Comparison of ENCODE assay signal across 20 cellular contexts in the genomic region with DNA sequence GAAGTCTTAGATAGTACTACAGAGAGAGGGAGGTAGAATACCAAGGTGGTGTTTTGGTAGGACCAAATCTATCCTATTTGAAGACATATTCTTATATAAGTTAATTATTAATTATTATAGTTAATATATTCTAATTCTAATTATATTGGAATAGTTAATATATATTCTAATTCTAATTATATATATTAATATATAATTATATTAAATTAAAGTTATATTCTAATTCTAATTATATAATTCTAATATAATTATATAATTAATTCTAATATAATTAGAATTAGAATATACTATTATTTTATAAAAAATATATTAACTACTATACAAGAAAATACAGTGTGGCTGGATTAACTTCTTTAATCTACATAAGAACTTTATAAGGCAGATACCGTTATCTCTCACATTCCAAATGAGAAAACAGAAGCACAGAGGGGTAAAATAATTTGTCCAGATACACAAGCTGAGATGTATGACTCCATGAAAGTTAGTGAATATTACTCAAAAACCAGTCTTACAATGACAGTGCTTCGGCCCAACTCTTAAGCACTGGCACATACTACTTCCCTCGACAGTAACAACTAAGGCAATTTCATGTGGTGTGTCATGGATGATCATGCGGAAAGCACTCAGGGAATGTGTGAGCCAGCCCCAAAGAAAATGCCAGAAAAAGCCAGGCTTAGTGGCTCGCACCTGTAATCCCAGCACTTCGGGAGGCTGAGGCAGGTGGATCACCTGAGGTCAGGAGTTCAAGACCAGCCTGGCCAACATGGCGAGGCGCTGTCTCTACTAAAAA. TPM values are rescaled to one million over a fixed set of nuclear protein-coding genes. Genes with fewer than 3 reads are reported as not detected.
DNase-seq lines count a peak whose midpoint lies in the region; ATAC-seq and TF ChIP-seq lines count a peak whose summit lies in the region.
"Had no signal": no experiment of that assay in that cellular context is flagged by ENCODE, and none has a peak within 500 bp of the region (broad histone marks: within the 10 kb centered on the region; RNA-seq: fewer than 3 reads in every experiment).

No MANE protein-coding gene starts in this region.

- DNase-seq in ACHN (peak; percentile 80), HK-2 (ENCODE audit: unreplicated experiment) (peak; percentile 35), choroid plexus epithelial cell (ENCODE audit: low read depth) (peak; percentile 8), kidney epithelial cell (ENCODE audit: low read depth) (peak; percentile 28), esophagus muscularis mucosa (ENCODE audit: extremely low spot score) (no peak)
- DNase-seq in activated CD4-positive, CD25-positive, alpha-beta regulatory T cell (lab: John Stamatoyannopoulos, UW) = no peak
- DNase-seq in activated naive CD4-positive, alpha-beta T cell treated with anti-CD3 and anti-CD28 coated beads for 36 hours = no peak
- DNase-seq: activated CD4-positive, alpha-beta T cell treated with anti-CD3 and anti-CD28 coated beads, Interleukin-2, amount 10 ng/mL, durations not matched to agents 7 days and 5 days; central memory CD4-positive, alpha-beta T cell; effector memory CD8-positive, alpha-beta T cell; GDM1; head of caudate nucleus; KG1; left cardiac atrium; NCI-H146; NCI-H446 treated with DMSO at 0.1 percent for 48 hours had no signal

- intact Hi-C loops in activated naive CD4-positive, alpha-beta T cell treated with anti-CD3 and anti-CD28 coated beads for 36 hours (cut with micrococcal nuclease) = loop anchor here (10.0 kb wide), 1 partner anchor 1031 kb away; no protein-coding TSS in a partner anchor
- intact Hi-C loops in esophagus muscularis mucosa (cut with DNase I) = loop anchor here (10.0 kb wide), 1 partner anchor 1031 kb away; no protein-coding TSS in a partner anchor

- no peaks in the 10 kb centered on the region for H3K9me3 Mint-ChIP-seq in activated naive CD4-positive, alpha-beta T cell treated with anti-CD3 and anti-CD28 coated beads for 36 hours
- H3K9me3 Mint-ChIP-seq: activated CD4-positive, alpha-beta T cell treated with anti-CD3 and anti-CD28 coated beads, Interleukin-2, amount 10 ng/mL, durations not matched to agents 7 days and 5 days; activated naive CD4-positive, alpha-beta T cell treated with anti-CD3 and anti-CD28 coated beads, Interleukin-2, amount 50 U/mL, for 72 hours; effector memory CD8-positive, alpha-beta T cell; stimulated activated naive CD8-positive, alpha-beta T cell treated with anti-CD3 and anti-CD28 coated beads, Interleukin-15, Interleukin-2, amounts not matched to agents 100 ng/mL and 50 ng/mL, for 24 hours had no signal

- no peaks in the 10 kb centered on the region for H3K36me3 ChIP-seq in kidney epithelial cell (ENCODE audit: control insufficient read depth, insufficient read depth, low read length)
- no peaks in the 10 kb centered on the region for H3K36me3 ChIP-seq in esophagus muscularis mucosa
- H3K36me3 ChIP-seq: SJSA1 had no signal

- H3K27me3 ChIP-seq in kidney epithelial cell (ENCODE audit: control insufficient read depth, insufficient read depth, low read length) (no peaks in the 10 kb centered on the region), esophagus muscularis mucosa (no peaks in the 10 kb centered on the region)
- H3K27me3 ChIP-seq: SJSA1 had no signal

- H3K4me1 Mint-ChIP-seq in activated naive CD4-positive, alpha-beta T cell treated with anti-CD3 and anti-CD28 coated beads for 36 hours (ENCODE audit: low read depth) = no peaks in the 10 kb centered on the region
- H3K4me1 Mint-ChIP-seq: activated CD4-positive, alpha-beta T cell treated with anti-CD3 and anti-CD28 coated beads, Interleukin-2, amount 10 ng/mL, durations not matched to agents 7 days and 5 days had no signal

- H3K27ac Mint-ChIP-seq in activated naive CD4-positive, alpha-beta T cell treated with anti-CD3 and anti-CD28 coated beads for 36 hours = no peak overlapping the region
- H3K27ac Mint-ChIP-seq: activated CD4-positive, alpha-beta T cell treated with anti-CD3 and anti-CD28 coated beads, Interleukin-2, amount 10 ng/mL, durations not matched to agents 7 days and 5 days; activated naive CD4-positive, alpha-beta T cell treated with anti-CD3 and anti-CD28 coated beads, Interleukin-2, amount 50 U/mL, for 72 hours; effector memory CD8-positive, alpha-beta T cell; stimulated activated naive CD8-positive, alpha-beta T cell treated with anti-CD3 and anti-CD28 coated beads, Interleukin-15, Interleukin-2, amounts not matched to agents 100 ng/mL and 50 ng/mL, for 24 hours had no signal

- no peak for ATAC-seq in GM21423 (IDR thresholded peaks at IDR 0.05; ENCODE audit: unreplicated experiment)
- ATAC-seq: activated naive CD4-positive, alpha-beta T cell treated with anti-CD3 and anti-CD28 coated beads, Interleukin-2, amount 50 U/mL, for 72 hours; effector memory CD8-positive, alpha-beta T cell had no signal

- in situ Hi-C loops in ACHN (cut with HindIII; ENCODE audit: low pct_ligation_motif_present, low pct_unique_long_range_greater_than_20kb, low sequenced_read_pairs) = no loop called here

- H3K4me3 ChIP-seq in choroid plexus epithelial cell (ENCODE audit: low read depth, low read length) (no peak overlapping the region), kidney epithelial cell (ENCODE audit: low read depth, low read length) (no peak overlapping the region), esophagus muscularis mucosa (no peak overlapping the region)
- H3K4me3 ChIP-seq: SJSA1 had no signal

- TF ChIP-seq POLR2A in esophagus muscularis mucosa (IDR thresholded peaks at IDR 0.05; ENCODE audit: low read depth) = no peak

- H3K4me1 ChIP-seq in esophagus muscularis mucosa = peaks cover 10 to 12% (median 12%) of the 10 kb centered on the region in 4 donors

- no peaks in the 10 kb centered on the region for H3K27me3 Mint-ChIP-seq in activated naive CD4-positive, alpha-beta T cell treated with anti-CD3 and anti-CD28 coated beads for 36 hours (ENCODE audit: low read depth)
- H3K27me3 Mint-ChIP-seq: activated CD4-positive, alpha-beta T cell treated with anti-CD3 and anti-CD28 coated beads, Interleukin-2, amount 10 ng/mL, durations not matched to agents 7 days and 5 days; effector memory CD8-positive, alpha-beta T cell; stimulated activated naive CD8-positive, alpha-beta T cell treated with anti-CD3 and anti-CD28 coated beads, Interleukin-15, Interleukin-2, amounts not matched to agents 100 ng/mL and 50 ng/mL, for 24 hours had no signal

- WGBS in esophagus muscularis mucosa = 93% methylated on average over 8 of the region's 8 CpGs

- peaks cover 5% of the 10 kb centered on the region for H3K36me3 Mint-ChIP-seq in activated naive CD4-positive, alpha-beta T cell treated with anti-CD3 and anti-CD28 coated beads for 36 hours (ENCODE audit: low read depth)
- H3K36me3 Mint-ChIP-seq: activated naive CD4-positive, alpha-beta T cell treated with anti-CD3 and anti-CD28 coated beads, Interleukin-2, amount 50 U/mL, for 72 hours had no signal

- H3K4me3 Mint-ChIP-seq in activated naive CD4-positive, alpha-beta T cell treated with anti-CD3 and anti-CD28 coated beads for 36 hours = no peak overlapping the region
- H3K4me3 Mint-ChIP-seq: activated CD4-positive, alpha-beta T cell treated with anti-CD3 and anti-CD28 coated beads, Interleukin-2, amount 10 ng/mL, durations not matched to agents 7 days and 5 days; effector memory CD8-positive, alpha-beta T cell; stimulated activated naive CD8-positive, alpha-beta T cell treated with anti-CD3 and anti-CD28 coated beads, Interleukin-15, Interleukin-2, amounts not matched to agents 100 ng/mL and 50 ng/mL, for 24 hours had no signal

- CTCF ChIA-PET in activated naive CD4-positive, alpha-beta T cell treated with anti-CD3 and anti-CD28 coated beads for 36 hours (lab: Charles Lee) = interaction anchor here (0.6 kb wide), 1 partner anchor 293 kb away, joined by 3 read pairs; no protein-coding TSS in a partner anchor

- H3K27ac ChIP-seq in esophagus muscularis mucosa (replicated peaks in 1 of 4) = no peak overlapping the region
- H3K27ac ChIP-seq: SJSA1 had no signal

- no peaks in the 10 kb centered on the region for H3K9me3 ChIP-seq in esophagus muscularis mucosa
- H3K9me3 ChIP-seq: SJSA1 had no signal

- TF ChIP-seq EP300 in esophagus muscularis mucosa (IDR thresholded peaks at IDR 0.05) = no peak

- TF ChIP-seq CTCF in choroid plexus epithelial cell (conservative IDR thresholded peaks at IDR 0.05; ENCODE audit: low read depth, low read length) (no peak), kidney epithelial cell (IDR thresholded peaks at IDR 0.05; ENCODE audit: insufficient read depth, low read length, poor library complexity, severe bottlenecking) (no peak), esophagus muscularis mucosa (IDR thresholded peaks at IDR 0.05) (no peak)

RNA-seq across cellular contexts. Expression of a gene that starts 42.6 kb away (rescaled TPM):
- 8.4 and 8.7 TPM in 2 replicates for total RNA-seq in kidney epithelial cell
- total RNA-seq in activated naive CD4-positive, alpha-beta T cell treated with anti-CD3 and anti-CD28 coated beads for 36 hours = 1 to 10 TPM; 2.8 to 3.3 TPM
- 1 to 10 TPM in 3 of 4 donors, under 1 TPM in 1; 0.99 to 4.3 (median 1.5) TPM for total RNA-seq in esophagus muscularis mucosa

Comparison
In these comparisons a context has a peak if more than half of its experiments do, and no peak if none do; other contexts are left out.
1. DNase-seq: peak in ACHN (single experiment), HK-2 (single experiment), choroid plexus epithelial cell (single experiment) and kidney epithelial cell (single experiment); none in activated CD4-positive, CD25-positive, alpha-beta regulatory T cell (0 of 4), activated naive CD4-positive, alpha-beta T cell treated with anti-CD3 and anti-CD28 coated beads for 36 hours (single experiment) and esophagus muscularis mucosa (single experiment).